ENCODE assay signal across 23 cellular contexts in genomic region chr7:78195281-78195680, GRCh38.
"Had no signal": no experiment of that assay in that cellular context is flagged by ENCODE, and none has a peak within 500 bp of the region (broad histone marks: within the 10 kb centered on the region; RNA-seq: fewer than 3 reads in every experiment).

No MANE protein-coding gene starts in this region.

- H3K36me3 Mint-ChIP-seq: IgD-negative memory B cell had no signal

- H3K4me3 ChIP-seq: PC-9, Peyer's patch, SJCRH30 had no signal

- DNase-seq: KBM-7, MV-4-11, NCI-H1048, NCI-H1105 treated with DMSO at 0.1 percent for 48 hours, NCI-H1417 treated with DMSO at 0.1 percent for 48 hours, NCI-H146, NCI-H1694 treated with DMSO at 0.1 percent for 48 hours, NCI-H1930, NCI-H2081, NCI-H2107, NCI-H2227 treated with DMSO at 0.1 percent for 48 hours, NCI-H510A, NCI-H524 treated with DMSO at 0.1 percent for 48 hours, NCI-H69, NCI-H774, PC-9, Peyer's patch, SHP77 treated with DMSO at 0.1 percent for 48 hours, SJCRH30 had no signal

- FAIRE-seq: HTR-8/SVneo had no signal

- H3K4me1 Mint-ChIP-seq: IgD-negative memory B cell had no signal

- H3K4me1 ChIP-seq: Peyer's patch, SJCRH30 had no signal

- ATAC-seq: SK-N-SH treated with all-trans-retinoic acid at 6 μM for 48 hours had no signal

- H3K4me2 ChIP-seq: PC-9 had no signal

- H3K36me3 ChIP-seq: Peyer's patch, SJCRH30 had no signal

- H3K27ac ChIP-seq: HL-60, PC-9, Peyer's patch, SJCRH30 had no signal

- H3K9me3 ChIP-seq: Peyer's patch, SJCRH30 had no signal

- H3K27me3 ChIP-seq: Peyer's patch, SJCRH30 had no signal

- H2AFZ ChIP-seq: PC-9 had no signal

- H3K27ac Mint-ChIP-seq: IgD-negative memory B cell had no signal

- H3K4me3 Mint-ChIP-seq: IgD-negative memory B cell had no signal
